16 cellular contexts compared by ENCODE assay signal in genomic region chr6:118744261-118744941, GRCh38.
DNase-seq lines count a peak whose midpoint lies in the region; ATAC-seq and TF ChIP-seq lines count a peak whose summit lies in the region.
"Had no signal": no experiment of that assay in that cellular context is flagged by ENCODE, and none has a peak within 500 bp of the region (broad histone marks: within the 10 kb centered on the region; RNA-seq: fewer than 3 reads in every experiment).

No MANE protein-coding gene starts in this region.

- in situ Hi-C loops in mammary epithelial cell (cut with MboI; ENCODE audit: low sequenced_read_pairs in 2 of 2), result no loop called here

- peak; percentile 60 for DNase-seq in mammary epithelial cell
- no peak for DNase-seq in breast epithelium (ENCODE audit: low spot score in 2 of 2)
- peak; percentile 84 for DNase-seq in fibroblast of peridontal ligament (ENCODE audit: extremely low read depth)
- no peak for DNase-seq in activated CD4-positive, alpha-beta T cell treated with anti-CD3 and anti-CD28 coated beads for 4 hours
- DNase-seq in chondrocyte (ENCODE audit: low spot score), result no peak
- DNase-seq: activated CD4-positive, alpha-beta T cell treated with anti-CD3 and anti-CD28 coated beads, Interleukin-2, amount 10 ng/mL, durations not matched to agents 24 days and 14 days; activated naive CD8-positive, alpha-beta T cell treated with anti-CD3 and anti-CD28 coated beads, Interleukin-2, amount 50 U/mL, for 24 hours; activated T-cell treated with anti-CD3 and anti-CD28 coated beads, Interleukin-2, amount 50 U/mL, for 4 hours; CD8-positive, alpha-beta memory T cell; naive thymus-derived CD4-positive, alpha-beta T cell; stimulated activated CD8-positive, alpha-beta memory T cell treated with anti-CD3 and anti-CD28 coated beads, Interleukin-4, amount 100 ng/mL, for 48 hours had no signal

- H3K4me2 ChIP-seq in mammary epithelial cell (ENCODE audit: insufficient read depth, low read depth, low read length), result no peak overlapping the region
- H3K4me2 ChIP-seq in OCI-LY3 (ENCODE audit: low read length), result peak overlapping the region; percentile 76

- no peak for TF ChIP-seq POLR2A in breast epithelium (IDR thresholded peaks at IDR 0.05)

- peak overlapping the region; percentile 31 for H3K27ac Mint-ChIP-seq in stimulated activated memory B cell treated with anti-CD40 and anti-IgM and Interleukin-4, amounts not matched to agents 10 μg/mL and 1 μg/mL and 100 μg/mL, for 72 hours
- H3K27ac Mint-ChIP-seq in chondrocyte (ENCODE audit: unreplicated experiment), result no peak overlapping the region
- H3K27ac Mint-ChIP-seq: activated CD4-positive, alpha-beta T cell treated with anti-CD3 and anti-CD28 coated beads, Interleukin-2, amount 10 ng/mL, durations not matched to agents 24 days and 14 days; activated naive CD8-positive, alpha-beta T cell treated with anti-CD3 and anti-CD28 coated beads, Interleukin-2, amount 50 U/mL, for 24 hours had no signal

- BruUV-seq in mammary epithelial cell (replicated peaks; lab: Mats Ljungman, UMichigan), result no TSS peak

- WGBS in mammary epithelial cell (ENCODE audit: low coverage, missing lambda C conversion rate), result 65% methylated on average over 6 of the region's 6 CpGs

- H3K4me1 ChIP-seq in mammary epithelial cell (ENCODE audit: insufficient read depth, low read length), result peaks cover 23% of the 10 kb centered on the region
- peaks cover 0 to 5% of the 10 kb centered on the region in 2 donors for H3K4me1 ChIP-seq in breast epithelium
- H3K4me1 ChIP-seq in OCI-LY3 (ENCODE audit: low read length), result peaks cover 38% of the 10 kb centered on the region

- H3K9me3 ChIP-seq in mammary epithelial cell (replicated peaks; ENCODE audit: insufficient read depth, low read length), result no peaks in the 10 kb centered on the region
- H3K9me3 ChIP-seq in breast epithelium, result no peaks in the 10 kb centered on the region
- no peaks in the 10 kb centered on the region for H3K9me3 ChIP-seq in OCI-LY3 (ENCODE audit: insufficient read depth, low read length)
- H3K9me3 ChIP-seq: thoracic aorta had no signal

- peaks cover 8% of the 10 kb centered on the region for H3K27me3 Mint-ChIP-seq in stimulated activated memory B cell treated with anti-CD40 and anti-IgM and Interleukin-4, amounts not matched to agents 10 μg/mL and 1 μg/mL and 100 μg/mL, for 72 hours
- peaks cover 1% of the 10 kb centered on the region for H3K27me3 Mint-ChIP-seq in chondrocyte (ENCODE audit: low read depth)
- H3K27me3 Mint-ChIP-seq: activated CD4-positive, alpha-beta T cell treated with anti-CD3 and anti-CD28 coated beads, Interleukin-2, amount 10 ng/mL, durations not matched to agents 24 days and 14 days; activated naive CD8-positive, alpha-beta T cell treated with anti-CD3 and anti-CD28 coated beads, Interleukin-2, amount 50 U/mL, for 24 hours; naive thymus-derived CD4-positive, alpha-beta T cell had no signal

- H3K79me2 ChIP-seq in mammary epithelial cell (ENCODE audit: insufficient read depth, low read length) (no peaks in the 10 kb centered on the region), OCI-LY3 (ENCODE audit: low read length) (no peaks in the 10 kb centered on the region)

- H3K27me3 ChIP-seq in mammary epithelial cell (ENCODE audit: insufficient read depth, low read length) (no peaks in the 10 kb centered on the region), breast epithelium (no peaks in the 10 kb centered on the region), OCI-LY3 (ENCODE audit: low read depth, low read length) (no peaks in the 10 kb centered on the region)

- H3K27ac ChIP-seq in mammary epithelial cell (ENCODE audit: insufficient read depth, low read depth, low read length) (no peak overlapping the region), breast epithelium (no peak overlapping the region), OCI-LY3 (ENCODE audit: low read length) (no peak overlapping the region)
- H3K27ac ChIP-seq: coronary artery, thoracic aorta had no signal

- no peak for TF ChIP-seq CTCF in mammary epithelial cell (conservative IDR thresholded peaks at IDR 0.05 in 1 of 2, IDR thresholded peaks at IDR 0.05 in 1 of 2; ENCODE audit: extremely low read depth in 1 of 2, insufficient read depth in 1 of 2, low read depth in 1 of 2, low read length in 2 of 2)
- TF ChIP-seq CTCF in breast epithelium (IDR thresholded peaks at IDR 0.05), result no peak
- no peak for TF ChIP-seq CTCF in OCI-LY3 (IDR thresholded peaks at IDR 0.05; ENCODE audit: low read depth, low read length)
- TF ChIP-seq CTCF in chondrocyte (IDR thresholded peaks at IDR 0.05), result no peak

- no peak overlapping the region for H3K4me3 ChIP-seq in mammary epithelial cell (replicated peaks in 1 of 3; ENCODE audit: insufficient read depth in 1 of 3, low read depth in 2 of 3, low read length in 3 of 3)
- no peak overlapping the region for H3K4me3 ChIP-seq in breast epithelium
- H3K4me3 ChIP-seq in OCI-LY3 (ENCODE audit: low read length), result peak overlapping the region; percentile 48
- H3K4me3 ChIP-seq: coronary artery, thoracic aorta had no signal

- ATAC-seq in stimulated activated memory B cell treated with anti-CD40 and anti-IgM and Interleukin-4, amounts not matched to agents 10 μg/mL and 1 μg/mL and 100 μg/mL, for 72 hours, result no peak
- no peak for ATAC-seq in GM18520 (IDR thresholded peaks at IDR 0.05; ENCODE audit: unreplicated experiment)
- ATAC-seq: activated naive CD8-positive, alpha-beta T cell treated with anti-CD3 and anti-CD28 coated beads, Interleukin-2, amount 50 U/mL, for 24 hours; activated T-cell treated with anti-CD3 and anti-CD28 coated beads, Interleukin-2, amount 50 U/mL, for 4 hours; naive thymus-derived CD4-positive, alpha-beta T cell had no signal

- H4K20me1 ChIP-seq in mammary epithelial cell (ENCODE audit: insufficient read depth, low read length), result no peaks in the 10 kb centered on the region
- no peaks in the 10 kb centered on the region for H4K20me1 ChIP-seq in OCI-LY3 (ENCODE audit: insufficient read depth, low read length)

- dilution Hi-C loops in mammary epithelial cell (cut with HindIII; ENCODE audit: low sequenced_read_pairs), result no loop called here

- H3K36me3 ChIP-seq in mammary epithelial cell (ENCODE audit: insufficient read depth, low read length) (no peaks in the 10 kb centered on the region), breast epithelium (no peaks in the 10 kb centered on the region), OCI-LY3 (replicated peaks; ENCODE audit: low read depth, low read length) (no peaks in the 10 kb centered on the region)
- H3K36me3 ChIP-seq: thoracic aorta had no signal

- H3K9ac ChIP-seq in mammary epithelial cell (ENCODE audit: insufficient read depth, low read length) (no peak overlapping the region), OCI-LY3 (ENCODE audit: low read length) (no peak overlapping the region)

- peak overlapping the region; percentile 40 for H2AFZ ChIP-seq in mammary epithelial cell (ENCODE audit: low read depth, low read length)
- no peak overlapping the region for H2AFZ ChIP-seq in OCI-LY3 (ENCODE audit: low read depth, low read length)

- peaks cover 42% of the 10 kb centered on the region for H3K4me1 Mint-ChIP-seq in stimulated activated memory B cell treated with anti-CD40 and anti-IgM and Interleukin-4, amounts not matched to agents 10 μg/mL and 1 μg/mL and 100 μg/mL, for 72 hours
- peaks cover 11% of the 10 kb centered on the region for H3K4me1 Mint-ChIP-seq in chondrocyte (ENCODE audit: low read depth)

- H3K9me3 Mint-ChIP-seq in stimulated activated memory B cell treated with anti-CD40 and anti-IgM and Interleukin-4, amounts not matched to agents 10 μg/mL and 1 μg/mL and 100 μg/mL, for 72 hours, result no peaks in the 10 kb centered on the region
- no peaks in the 10 kb centered on the region for H3K9me3 Mint-ChIP-seq in chondrocyte (ENCODE audit: low read depth)
- H3K9me3 Mint-ChIP-seq: activated CD4-positive, alpha-beta T cell treated with anti-CD3 and anti-CD28 coated beads, Interleukin-2, amount 10 ng/mL, durations not matched to agents 24 days and 14 days; activated naive CD8-positive, alpha-beta T cell treated with anti-CD3 and anti-CD28 coated beads, Interleukin-2, amount 50 U/mL, for 24 hours; activated T-cell treated with anti-CD3 and anti-CD28 coated beads, Interleukin-2, amount 50 U/mL, for 4 hours; CD8-positive, alpha-beta memory T cell; naive thymus-derived CD4-positive, alpha-beta T cell had no signal

- CTCF ChIA-PET in mammary epithelial cell (lab: Charles Lee; ENCODE audit: low non-redundant PET), result no interaction called here

- no peak overlapping the region for H3K4me3 Mint-ChIP-seq in stimulated activated memory B cell treated with anti-CD40 and anti-IgM and Interleukin-4, amounts not matched to agents 10 μg/mL and 1 μg/mL and 100 μg/mL, for 72 hours
- H3K4me3 Mint-ChIP-seq in chondrocyte (ENCODE audit: unreplicated experiment), result no peak overlapping the region
- H3K4me3 Mint-ChIP-seq: activated CD4-positive, alpha-beta T cell treated with anti-CD3 and anti-CD28 coated beads, Interleukin-2, amount 10 ng/mL, durations not matched to agents 24 days and 14 days; activated naive CD8-positive, alpha-beta T cell treated with anti-CD3 and anti-CD28 coated beads, Interleukin-2, amount 50 U/mL, for 24 hours; activated T-cell treated with anti-CD3 and anti-CD28 coated beads, Interleukin-2, amount 50 U/mL, for 4 hours; CD8-positive, alpha-beta memory T cell; naive thymus-derived CD4-positive, alpha-beta T cell had no signal

- intact Hi-C loops in mammary epithelial cell (cut with micrococcal nuclease) (no loop called here), breast epithelium (cut with DNase I; ENCODE audit: low total_unique reads) (no loop called here)

- H3K36me3 Mint-ChIP-seq in stimulated activated memory B cell treated with anti-CD40 and anti-IgM and Interleukin-4, amounts not matched to agents 10 μg/mL and 1 μg/mL and 100 μg/mL, for 72 hours, result no peaks in the 10 kb centered on the region
- no peaks in the 10 kb centered on the region for H3K36me3 Mint-ChIP-seq in chondrocyte (ENCODE audit: low read depth)
- H3K36me3 Mint-ChIP-seq: CD8-positive, alpha-beta memory T cell; naive thymus-derived CD4-positive, alpha-beta T cell had no signal

Comparison
In these comparisons a context has a peak if more than half of its experiments do, and no peak if none do; other contexts are left out.
1. DNase-seq: peak in mammary epithelial cell (single experiment) and fibroblast of peridontal ligament (single experiment); none in breast epithelium (0 of 2), activated CD4-positive, alpha-beta T cell treated with anti-CD3 and anti-CD28 coated beads for 4 hours (0 of 2) and chondrocyte (single experiment).